ENCODE assay signal across 8 cellular contexts in the genomic region with DNA sequence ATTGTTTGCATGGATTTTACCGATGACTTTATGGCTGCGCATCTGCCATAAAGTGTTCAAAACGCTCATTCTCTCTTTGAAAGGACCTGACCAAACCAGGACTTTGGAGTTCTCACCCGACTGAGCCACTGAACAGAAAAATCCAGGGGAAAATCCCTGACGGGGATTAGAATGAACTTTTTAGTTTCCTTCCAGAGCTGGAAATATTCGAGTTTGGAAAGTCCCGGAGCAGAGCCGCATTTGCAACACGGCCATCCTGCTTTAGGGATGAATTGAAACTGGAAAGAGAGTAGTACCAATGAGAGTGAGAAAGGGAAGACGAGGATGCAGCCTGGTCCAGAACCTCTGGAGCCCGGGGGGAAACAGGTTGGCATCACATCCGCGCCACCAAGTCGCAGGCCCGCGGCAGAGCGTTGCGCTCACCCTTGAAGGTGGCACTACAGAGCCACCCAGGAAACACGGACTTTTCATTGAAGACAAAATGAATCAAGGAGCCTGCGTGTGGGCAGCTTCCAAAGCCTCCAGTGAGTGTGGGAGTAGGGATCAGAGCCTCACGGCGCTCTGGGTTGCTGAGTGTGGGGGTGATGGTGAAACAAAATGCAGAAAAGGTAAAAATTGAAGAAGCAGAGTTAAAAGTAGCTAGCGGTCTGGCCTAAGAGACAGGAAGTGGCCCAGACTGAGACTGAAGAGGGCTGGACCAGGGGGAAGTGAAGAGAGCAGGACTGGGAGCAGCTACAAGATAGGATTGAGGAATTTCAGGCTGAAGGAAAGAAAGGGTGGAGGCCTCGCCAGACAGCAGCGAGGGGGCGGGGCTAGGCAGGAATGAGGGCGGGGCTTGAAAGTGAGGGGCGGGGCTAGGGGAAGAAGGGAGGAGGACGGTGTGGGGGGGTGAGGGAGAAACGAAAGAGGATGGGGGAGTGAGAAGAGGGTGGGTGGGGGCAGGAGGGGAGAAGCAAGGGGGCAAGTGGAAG. TPM values are rescaled to one million over a fixed set of nuclear protein-coding genes. Genes with fewer than 3 reads are reported as not detected.
A peak's percentile ranks its signal among the peaks of the same experiment; 100 is the strongest.
DNase-seq lines count a peak whose midpoint lies in the region; ATAC-seq and TF ChIP-seq lines count a peak whose summit lies in the region.

No MANE protein-coding gene starts in this region.

- H3K9me2 ChIP-seq in hepatocyte (replicated peaks; ENCODE audit: insufficient read depth) = no peaks in the 10 kb centered on the region

- H3K27ac ChIP-seq in hepatocyte (peak overlapping the region; percentile 98), rectal smooth muscle tissue (ENCODE audit: low read depth, low read length) (peak overlapping the region; percentile 83), uterus (peak overlapping the region; percentile 99 to 100)

- peak overlapping the region; percentile 50 for H3K4me3 ChIP-seq in hepatocyte
- H3K4me3 ChIP-seq in rectal smooth muscle tissue (ENCODE audit: low read length) = peak overlapping the region; percentile 60
- peak overlapping the region; percentile 60 to 99 for H3K4me3 ChIP-seq in uterus

- H3K4me1 Mint-ChIP-seq in T-helper 1 cell treated with Interleukin-12 subunit alpha and Interleukin-12 subunit beta and Interleukin-4 antibody, amounts not matched to agents 30 μg/mL and 1 μg/mL, for 36 hours (ENCODE audit: low read depth) = peaks cover 28% of the 10 kb centered on the region

- H3K36me3 Mint-ChIP-seq in T-helper 1 cell treated with Interleukin-12 subunit alpha and Interleukin-12 subunit beta and Interleukin-4 antibody, amounts not matched to agents 30 μg/mL and 1 μg/mL, for 36 hours (ENCODE audit: low read depth) = peaks cover 8% of the 10 kb centered on the region

- no peak for ATAC-seq in HG03108 (IDR thresholded peaks at IDR 0.05; ENCODE audit: unreplicated experiment)

- H3K9me3 Mint-ChIP-seq in T-helper 1 cell treated with Interleukin-12 subunit alpha and Interleukin-12 subunit beta and Interleukin-4 antibody, amounts not matched to agents 30 μg/mL and 1 μg/mL, for 36 hours = no peaks in the 10 kb centered on the region

- peak overlapping the region; percentile 86 for H3K4me2 ChIP-seq in hepatocyte

- intact Hi-C loops in uterus (cut with DNase I; ENCODE audit: low total_unique reads) = no loop called here

- peaks cover 17% of the 10 kb centered on the region for H3K4me1 ChIP-seq in hepatocyte (ENCODE audit: insufficient read depth)
- peaks cover 4% of the 10 kb centered on the region for H3K4me1 ChIP-seq in rectal smooth muscle tissue (ENCODE audit: control insufficient read depth, insufficient read depth, low read length)
- H3K4me1 ChIP-seq in uterus = peaks cover 2 to 5% of the 10 kb centered on the region in 2 donors

- H3K27ac Mint-ChIP-seq in T-helper 1 cell treated with Interleukin-12 subunit alpha and Interleukin-12 subunit beta and Interleukin-4 antibody, amounts not matched to agents 30 μg/mL and 1 μg/mL, for 36 hours = peak overlapping the region; percentile 94

- WGBS in hepatocyte (ENCODE audit: low lambda C conversion rate, missing lambda C conversion rate) = 22% methylated on average over 27 of the region's 30 CpGs

- peak overlapping the region; percentile 97 for H3K4me3 Mint-ChIP-seq in T-helper 1 cell treated with Interleukin-12 subunit alpha and Interleukin-12 subunit beta and Interleukin-4 antibody, amounts not matched to agents 30 μg/mL and 1 μg/mL, for 36 hours

- TF ChIP-seq POLR2A in uterus (IDR thresholded peaks at IDR 0.05) = peak in 1 of 2 donors; percentile 20

- H2AFZ ChIP-seq in hepatocyte = no peak overlapping the region

- H3K27me3 ChIP-seq in hepatocyte (no peaks in the 10 kb centered on the region), rectal smooth muscle tissue (ENCODE audit: control insufficient read depth, insufficient read depth, low read length) (no peaks in the 10 kb centered on the region), uterus (no peaks in the 10 kb centered on the region)

- peaks cover 34% of the 10 kb centered on the region for H4K20me1 ChIP-seq in hepatocyte (ENCODE audit: insufficient read depth, poor library complexity, severe bottlenecking)

- peaks cover 50% of the 10 kb centered on the region for H3K79me2 ChIP-seq in hepatocyte

- H3K9me3 ChIP-seq in hepatocyte (ENCODE audit: low read depth) = no peaks in the 10 kb centered on the region
- H3K9me3 ChIP-seq in uterus = no peaks in the 10 kb centered on the region

- TF ChIP-seq CTCF in hepatocyte (IDR thresholded peaks at IDR 0.05; ENCODE audit: poor library complexity) (no peak), uterus (IDR thresholded peaks at IDR 0.05) (no peak)

- DNase-seq in DMS 273 (lab: John Stamatoyannopoulos, UW; ENCODE audit: unreplicated experiment) (peak; percentile 41), DMS 273 treated with DMSO at 0.1 percent for 48 hours (lab: John Stamatoyannopoulos, UW) (no peak), anterior cingulate cortex (lab: John Stamatoyannopoulos, UW) (peak in 48 of 58 donors; percentile 10 to 78 (median 46)), hepatocyte (ENCODE audit: low spot score) (peak; percentile 84), uterus (peak; percentile 74 to 75)

- H3K36me3 ChIP-seq in hepatocyte (replicated peaks; ENCODE audit: insufficient read depth, low read depth) (no peaks in the 10 kb centered on the region), rectal smooth muscle tissue (ENCODE audit: control insufficient read depth, insufficient read depth, low read length) (no peaks in the 10 kb centered on the region), uterus (no peaks in the 10 kb centered on the region)

- H3K27me3 Mint-ChIP-seq in T-helper 1 cell treated with Interleukin-12 subunit alpha and Interleukin-12 subunit beta and Interleukin-4 antibody, amounts not matched to agents 30 μg/mL and 1 μg/mL, for 36 hours (ENCODE audit: low read depth) = no peaks in the 10 kb centered on the region

- no peak overlapping the region for H3K9ac ChIP-seq in rectal smooth muscle tissue (ENCODE audit: low read length)

RNA-seq across cellular contexts. Expression of gene SMURF1, which starts 1.9 kb away (rescaled TPM):
- total RNA-seq in hepatocyte (20.2 and 21.7 TPM in 2 replicates), uterus (10 to 100 TPM; 14.4 to 39.5 (median 26.2) TPM)
- 12.4 and 13.4 TPM in 2 replicates for polyA plus RNA-seq in hepatocyte
